Comparison of ENCODE assay signal across 33 cellular contexts in genomic region chr13:39296193-39296592, GRCh38.
"Had no signal": no experiment of that assay in that cellular context is flagged by ENCODE, and none has a peak within 500 bp of the region (broad histone marks: within the 10 kb centered on the region; RNA-seq: fewer than 3 reads in every experiment).

No MANE protein-coding gene starts in this region.

- H3K4me3 ChIP-seq: adrenal gland, ascending aorta, body of pancreas, breast epithelium, cardiac muscle cell had no signal

- H3K4me1 ChIP-seq: adrenal gland, body of pancreas, breast epithelium had no signal

- H3K27ac ChIP-seq: adrenal gland, ascending aorta, body of pancreas, brain microvascular endothelial cell, cardiac muscle cell had no signal

- H3K36me3 ChIP-seq: adrenal gland, ascending aorta, brain microvascular endothelial cell, breast epithelium, cardiac muscle cell had no signal

- DNase-seq: activated effector memory CD4-positive, alpha-beta T cell treated with anti-CD3 and anti-CD28 coated beads, Interleukin-2, amount 50 U/mL, for 16 hours; activated effector memory CD4-positive, alpha-beta T cell treated with Interleukin-2 at 50 U/mL for 16 hours; activated gamma-delta T cell; activated gamma-delta T cell treated with Interleukin-2 at 50 U/mL for 16 hours; activated naive CD4-positive, alpha-beta T cell; activated naive CD4-positive, alpha-beta T cell treated with anti-CD3 and anti-CD28 coated beads for 36 hours; activated naive CD4-positive, alpha-beta T cell treated with anti-CD3 and anti-CD28 coated beads, Interleukin-2, amount 10 ng/mL, durations not matched to agents 7 days and 5 days; activated naive CD4-positive, alpha-beta T cell treated with anti-CD3 and anti-CD28 coated beads, Interleukin-2, amount 50 U/mL, for 16 hours; activated naive CD4-positive, alpha-beta T cell treated with Interleukin-2 at 50 U/mL for 16 hours; activated naive CD8-positive, alpha-beta T cell treated with anti-CD3 and anti-CD28 coated beads for 36 hours; activated naive CD8-positive, alpha-beta T cell treated with anti-CD3 and anti-CD28 coated beads, Interleukin-2, amount 10 ng/mL, durations not matched to agents 7 days and 5 days; activated naive CD8-positive, alpha-beta T cell treated with anti-CD3 and anti-CD28 coated beads, Interleukin-2, amount 50 U/mL, for 24 hours; activated T-cell treated with anti-CD3 and anti-CD28 coated beads, Interleukin-2, amount 50 U/mL, for 24 hours; activated T-cell treated with anti-CD3 and anti-CD28 coated beads, Interleukin-2, amount 50 U/mL, for 4 hours; activated T-cell treated with anti-CD3 and anti-CD28 coated beads, Interleukin-2, amount 50 U/mL, for 48 hours; activated T-cell treated with anti-CD3 and anti-CD28 coated beads, Interleukin-2, amount 50 U/mL, for 72 hours; adrenal gland; amniotic stem cell; amygdala; anterior cingulate cortex; aorta; body of pancreas; brain microvascular endothelial cell; caudate nucleus; central memory CD4-positive, alpha-beta T cell; cerebellar nuclear complex had no signal

- H3K27me3 ChIP-seq: adrenal gland, ascending aorta, body of pancreas, brain microvascular endothelial cell, breast epithelium, cardiac muscle cell had no signal

- H3K9me3 ChIP-seq: adrenal gland, ascending aorta, body of pancreas had no signal

- ATAC-seq: activated naive CD4-positive, alpha-beta T cell treated with anti-CD3 and anti-CD28 coated beads, Interleukin-2, amount 50 U/mL, for 72 hours; activated naive CD8-positive, alpha-beta T cell treated with anti-CD3 and anti-CD28 coated beads, Interleukin-2, amount 50 U/mL, for 24 hours; activated T-cell treated with anti-CD3 and anti-CD28 coated beads, Interleukin-2, amount 50 U/mL, for 4 hours; activated T-cell treated with anti-CD3 and anti-CD28 coated beads, Interleukin-2, amount 50 U/mL, for 72 hours; activated T-helper 17 cell treated with anti-CD3 and anti-CD28 coated beads, Interleukin-2, amount 50 U/mL, for 72 hours; body of pancreas had no signal

- FAIRE-seq: astrocyte, bronchial epithelial cell had no signal
